20 cellular contexts compared by ENCODE assay signal in the genomic region with DNA sequence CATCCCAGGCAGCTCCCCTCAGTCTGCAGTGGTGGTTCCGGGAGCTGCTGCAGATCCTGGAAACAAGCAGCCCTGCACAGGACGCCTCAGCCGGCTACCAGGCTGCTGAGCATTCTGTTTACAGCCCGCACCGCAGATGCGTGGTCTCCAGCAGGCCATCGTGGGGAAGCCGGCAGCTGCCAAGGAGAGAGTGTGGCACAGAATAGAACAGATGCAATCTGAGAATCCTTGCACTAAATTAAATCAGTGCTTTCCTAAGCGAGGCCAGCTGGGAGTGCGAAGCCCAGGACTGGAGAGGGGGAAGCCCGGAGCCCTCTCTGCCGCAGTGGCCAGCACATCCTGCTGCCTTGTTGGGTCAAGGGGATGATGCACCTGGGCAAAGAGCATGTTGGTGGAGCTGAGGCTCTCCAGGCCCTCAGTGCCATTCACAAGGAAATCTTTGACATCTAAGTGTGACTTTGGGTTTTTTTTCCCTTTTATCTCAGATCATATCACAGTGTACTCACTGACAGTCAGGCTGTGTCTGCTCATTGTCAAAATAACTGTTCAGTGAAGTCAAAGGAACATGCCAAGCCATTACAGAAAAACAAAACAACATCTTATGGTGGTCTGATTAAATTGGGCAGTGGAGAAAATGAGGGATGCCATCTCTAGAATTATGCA.
A peak's percentile ranks its signal among the peaks of the same experiment; 100 is the strongest.
DNase-seq lines count a peak whose midpoint lies in the region; ATAC-seq and TF ChIP-seq lines count a peak whose summit lies in the region.
"Had no signal": no experiment of that assay in that cellular context is flagged by ENCODE, and none has a peak within 500 bp of the region (broad histone marks: within the 10 kb centered on the region; RNA-seq: fewer than 3 reads in every experiment).

No MANE protein-coding gene starts in this region.

- no peak for ATAC-seq in GM19463 (IDR thresholded peaks at IDR 0.05; ENCODE audit: unreplicated experiment)
- ATAC-seq: pancreas, right cardiac atrium had no signal

- H3K27ac ChIP-seq in neuronal stem cell (replicated peaks; ENCODE audit: low read length) (no peak overlapping the region), suprapubic skin (no peak overlapping the region)
- H3K27ac ChIP-seq: brain microvascular endothelial cell, pancreas had no signal

- H3K36me3 ChIP-seq in neuronal stem cell (replicated peaks in 1 of 2; ENCODE audit: control insufficient read depth in 2 of 2, insufficient read depth in 2 of 2, low read length in 2 of 2): no peaks in the 10 kb centered on the region
- H3K36me3 ChIP-seq in suprapubic skin: no peaks in the 10 kb centered on the region
- H3K36me3 ChIP-seq: brain microvascular endothelial cell, pancreas had no signal

- no peak overlapping the region for H2AFZ ChIP-seq in neuronal stem cell (ENCODE audit: low read length)

- H3K9ac ChIP-seq in neuronal stem cell (ENCODE audit: low read depth, low read length, poor library complexity): no peak overlapping the region

- H3K79me1 ChIP-seq in neuronal stem cell (ENCODE audit: low read depth, low read length): no peaks in the 10 kb centered on the region

- H3K4me2 ChIP-seq in neuronal stem cell (ENCODE audit: insufficient read depth, low read length, poor library complexity, severe bottlenecking): no peak overlapping the region

- no peak overlapping the region for H2BK5ac ChIP-seq in neuronal stem cell (ENCODE audit: low read length)

- H3K23ac ChIP-seq in neuronal stem cell (ENCODE audit: low read depth, low read length, poor library complexity): no peak overlapping the region

- H3K14ac ChIP-seq in neuronal stem cell (ENCODE audit: low read length): no peak overlapping the region

- TF ChIP-seq POLR2A in suprapubic skin (IDR thresholded peaks at IDR 0.05): no peak

- H4K91ac ChIP-seq in neuronal stem cell (ENCODE audit: low read depth, low read length, poor library complexity): no peak overlapping the region

- no peak for TF ChIP-seq CTCF in suprapubic skin (IDR thresholded peaks at IDR 0.05)

- H3K18ac ChIP-seq in neuronal stem cell (ENCODE audit: low read length): no peak overlapping the region

- WGBS in neuronal stem cell (ENCODE audit: extremely low coverage in 2 of 2, insufficient read length in 2 of 2, insufficient replicate concordance in 1 of 2), 2 donors: no CpG with 5 or more reads among the region's 12 CpGs
- WGBS in suprapubic skin: 56% methylated on average over 11 of the region's 12 CpGs

- H2BK120ac ChIP-seq in neuronal stem cell (ENCODE audit: low read depth, low read length): no peak overlapping the region

- peak overlapping the region; percentile 14 for H2AK5ac ChIP-seq in neuronal stem cell (ENCODE audit: low read depth, low read length)

- H3K4me1 ChIP-seq in neuronal stem cell (ENCODE audit: control insufficient read depth in 2 of 2, insufficient read depth in 1 of 2, low read depth in 1 of 2, low read length in 2 of 2): peaks cover 0 to 3% of the 10 kb centered on the region in 2 donors
- no peaks in the 10 kb centered on the region for H3K4me1 ChIP-seq in suprapubic skin
- H3K4me1 ChIP-seq: pancreas had no signal

- H3K4me3 ChIP-seq in neuronal stem cell (ENCODE audit: low read length in 2 of 2) (no peak overlapping the region), suprapubic skin (no peak overlapping the region)
- H3K4me3 ChIP-seq: pancreas had no signal

- TF ChIP-seq EP300 in suprapubic skin (IDR thresholded peaks at IDR 0.05): no peak

- no peak overlapping the region for H2BK12ac ChIP-seq in neuronal stem cell (ENCODE audit: low read length)

- H3K4ac ChIP-seq in neuronal stem cell (ENCODE audit: low read length): no peak overlapping the region

- no peak overlapping the region for H2BK15ac ChIP-seq in neuronal stem cell (ENCODE audit: low read length)

- H3K27me3 ChIP-seq in neuronal stem cell (ENCODE audit: control insufficient read depth in 3 of 3, insufficient read depth in 3 of 3, low read depth in 1 of 3, low read length in 3 of 3) (no peaks in the 10 kb centered on the region), suprapubic skin (no peaks in the 10 kb centered on the region)
- H3K27me3 ChIP-seq: brain microvascular endothelial cell, pancreas had no signal

- H3K9me3 ChIP-seq in neuronal stem cell (replicated peaks in 1 of 2; ENCODE audit: control insufficient read depth in 2 of 2, insufficient read depth in 1 of 2, low read depth in 1 of 2, low read length in 2 of 2) (no peaks in the 10 kb centered on the region), suprapubic skin (no peaks in the 10 kb centered on the region)
- H3K9me3 ChIP-seq: pancreas had no signal

- DNase-seq in DMS 273 (lab: John Stamatoyannopoulos, UW; ENCODE audit: unreplicated experiment) (peak; percentile 91), NCI-H524 treated with DMSO at 0.1 percent for 48 hours (lab: John Stamatoyannopoulos, UW) (peak; percentile 67), cerebellum (ENCODE audit: low spot score) (peak; percentile 18), neuronal stem cell (ENCODE audit: low spot score) (no peak), NCI-H345 (lab: John Stamatoyannopoulos, UW) (no peak), NCI-H69 (lab: John Stamatoyannopoulos, UW) (no peak), suprapubic skin (ENCODE audit: low spot score in 2 of 2) (no peak)
- DNase-seq: ACHN; activated CD4-positive, alpha-beta T cell treated with anti-CD3 and anti-CD28 coated beads, Interleukin-2, amount 50 U/mL, for 1 hour; brain microvascular endothelial cell; cortex of kidney; H7; KBM-7; MM.1S; naive B cell; NCI-H2029 treated with DMSO at 0.1 percent for 48 hours; NCI-H510A; pancreas; right cardiac atrium had no signal

- H4K8ac ChIP-seq in neuronal stem cell (ENCODE audit: low read depth, low read length): no peak overlapping the region

Comparison
In these comparisons a context has a peak if more than half of its experiments do, and no peak if none do; other contexts are left out.
1. DNase-seq: peak in DMS 273 (single experiment), NCI-H524 treated with DMSO at 0.1 percent for 48 hours (single experiment) and cerebellum (single experiment); none in neuronal stem cell (single experiment), NCI-H345 (single experiment), NCI-H69 (single experiment) and suprapubic skin (0 of 2).